In the genomic region with DNA sequence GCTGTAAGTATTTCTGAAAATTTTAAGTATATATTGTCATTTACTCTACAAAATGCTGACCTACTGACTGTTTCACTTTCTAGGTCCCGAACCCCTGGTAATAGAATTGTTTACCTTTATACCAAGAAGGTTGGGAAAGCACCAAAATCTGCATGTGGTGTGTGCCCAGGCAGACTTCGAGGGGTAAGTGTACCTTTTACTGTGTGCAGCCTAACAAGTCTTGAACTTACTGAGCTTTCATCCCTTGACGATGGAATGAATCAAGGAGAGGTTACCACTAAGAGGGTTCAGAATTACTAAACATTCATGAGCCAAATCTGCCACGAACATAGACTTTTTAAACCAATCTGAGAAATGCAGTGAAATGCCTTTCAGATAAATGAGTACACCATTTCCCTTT, we compare ENCODE assay signal across 12 cellular contexts. TPM values are rescaled to one million over a fixed set of nuclear protein-coding genes. Genes with fewer than 3 reads are reported as not detected.
DNase-seq lines count a peak whose midpoint lies in the region; ATAC-seq and TF ChIP-seq lines count a peak whose summit lies in the region.
"Had no signal": no experiment of that assay in that cellular context is flagged by ENCODE, and none has a peak within 500 bp of the region (broad histone marks: within the 10 kb centered on the region; RNA-seq: fewer than 3 reads in every experiment).

No MANE protein-coding gene starts in this region.

- H3K9me3 ChIP-seq in suprapubic skin (no peaks in the 10 kb centered on the region), upper lobe of left lung (no peaks in the 10 kb centered on the region)
- H3K9me3 ChIP-seq: testis had no signal

- H3K4me3 Mint-ChIP-seq in activated CD8-positive, alpha-beta T cell treated with anti-CD3 and anti-CD28 coated beads for 36 hours: peak overlapping the region; percentile 85

- CTCF ChIA-PET in activated CD8-positive, alpha-beta T cell treated with anti-CD3 and anti-CD28 coated beads for 36 hours (lab: Charles Lee): no interaction called here

- H3K27ac Mint-ChIP-seq in activated CD8-positive, alpha-beta T cell treated with anti-CD3 and anti-CD28 coated beads for 36 hours: peak overlapping the region; percentile 97

- WGBS in suprapubic skin: 89% methylated on average over 4 of the region's 4 CpGs
- WGBS in upper lobe of left lung, 2 donors: 89 to 93% methylated on average over 4 of the region's 4 CpGs

- H3K27me3 ChIP-seq in suprapubic skin (no peaks in the 10 kb centered on the region), upper lobe of left lung (no peaks in the 10 kb centered on the region)
- H3K27me3 ChIP-seq: testis had no signal

- no peaks in the 10 kb centered on the region for H3K27me3 Mint-ChIP-seq in activated CD8-positive, alpha-beta T cell treated with anti-CD3 and anti-CD28 coated beads for 36 hours

- H3K4me3 ChIP-seq in iPS-11a (ENCODE audit: low read depth, low read length) (peak overlapping the region; percentile 87), suprapubic skin (peak overlapping the region; percentile 77), upper lobe of left lung (peak overlapping the region in 1 of 4 donors; percentile 74)

- no peak for TF ChIP-seq CTCF in activated CD8-positive, alpha-beta T cell treated with anti-CD3 and anti-CD28 coated beads for 36 hours (IDR thresholded peaks at IDR 0.05)
- TF ChIP-seq CTCF in suprapubic skin (IDR thresholded peaks at IDR 0.05) (no peak), upper lobe of left lung (IDR thresholded peaks at IDR 0.05) (no peak)

- peaks cover 47% of the 10 kb centered on the region for H3K4me1 Mint-ChIP-seq in activated CD8-positive, alpha-beta T cell treated with anti-CD3 and anti-CD28 coated beads for 36 hours (ENCODE audit: low read depth)

- peak; percentile 36 for DNase-seq in stimulated activated CD4-positive, alpha-beta T cell treated with anti-CD3 and anti-CD28 coated beads, Interleukin-15, amount 100 ng/mL, for 24 hours
- no peak for DNase-seq in stimulated activated CD4-positive, alpha-beta T cell treated with anti-CD3 and anti-CD28 coated beads, Interleukin-2, amount 100 ng/mL, for 48 hours
- DNase-seq in activated CD8-positive, alpha-beta T cell treated with anti-CD3 and anti-CD28 coated beads for 36 hours: peak; percentile 21
- DNase-seq in suprapubic skin (ENCODE audit: low spot score in 2 of 2): no peak
- no peak for DNase-seq in upper lobe of left lung
- no peak for DNase-seq in amniotic stem cell (lab: John Stamatoyannopoulos, UW)
- DNase-seq: NCI-H69, testis had no signal

- intact Hi-C loops in activated CD8-positive, alpha-beta T cell treated with anti-CD3 and anti-CD28 coated beads for 36 hours (cut with micrococcal nuclease): no loop called here

- no peak for TF ChIP-seq EP300 in suprapubic skin (IDR thresholded peaks at IDR 0.05)
- TF ChIP-seq EP300 in upper lobe of left lung (IDR thresholded peaks at IDR 0.05): no peak

- POLR2A ChIA-PET in activated CD8-positive, alpha-beta T cell treated with anti-CD3 and anti-CD28 coated beads for 36 hours (lab: Charles Lee): interaction anchor here (0.7 kb wide), 1 partner anchor 24 kb away, joined by 3 read pairs; no protein-coding TSS in a partner anchor

- no peaks in the 10 kb centered on the region for H3K9me3 Mint-ChIP-seq in activated CD8-positive, alpha-beta T cell treated with anti-CD3 and anti-CD28 coated beads for 36 hours

- peaks cover 35% of the 10 kb centered on the region for H3K4me1 ChIP-seq in suprapubic skin
- H3K4me1 ChIP-seq in upper lobe of left lung: peaks cover 20 to 38% (median 29%) of the 10 kb centered on the region in 4 donors
- H3K4me1 ChIP-seq: parathyroid adenoma had no signal

- H3K36me3 Mint-ChIP-seq in activated CD8-positive, alpha-beta T cell treated with anti-CD3 and anti-CD28 coated beads for 36 hours (ENCODE audit: low read depth): peaks cover 72% of the 10 kb centered on the region

- H3K36me3 ChIP-seq in suprapubic skin (peaks cover 51% of the 10 kb centered on the region), upper lobe of left lung (peaks cover 23 to 52% (median 49%) of the 10 kb centered on the region in 4 donors)

- no peak for TF ChIP-seq POLR2A in suprapubic skin (IDR thresholded peaks at IDR 0.05)
- TF ChIP-seq POLR2A in upper lobe of left lung (IDR thresholded peaks at IDR 0.05): no peak

- H3K27ac ChIP-seq in suprapubic skin: no peak overlapping the region
- H3K27ac ChIP-seq in upper lobe of left lung: no peak overlapping the region
- H3K27ac ChIP-seq: parathyroid adenoma, testis had no signal

- ATAC-seq in activated CD8-positive, alpha-beta T cell treated with anti-CD3 and anti-CD28 coated beads for 36 hours: no peak
- ATAC-seq in upper lobe of left lung (ENCODE audit: low FRiP score in 2 of 2) (no peak), GM18511 (IDR thresholded peaks at IDR 0.05; ENCODE audit: unreplicated experiment) (no peak)
- ATAC-seq: esophagus mucosa had no signal

RNA-seq across cellular contexts. Expression of gene RPL34, which starts 1.6 kb away (rescaled TPM):
- total RNA-seq in activated CD8-positive, alpha-beta T cell treated with anti-CD3 and anti-CD28 coated beads for 36 hours: 1,000 to 10,000 TPM; 1,848 to 1,919 TPM
- 1,000 to 10,000 TPM in 2 of 4 donors, 100 to 1,000 TPM in 2; 704 to 1,066 (median 979) TPM for total RNA-seq in suprapubic skin
- total RNA-seq in upper lobe of left lung: 1,000 to 10,000 TPM in 1 of 6 donors, 100 to 1,000 TPM in 5; 181 to 1,016 (median 526) TPM

RNA-seq across cellular contexts. Expression of gene OSTC, which starts 28.4 kb away (rescaled TPM):
- 10 to 100 TPM; 75.7 to 80.0 TPM for total RNA-seq in activated CD8-positive, alpha-beta T cell treated with anti-CD3 and anti-CD28 coated beads for 36 hours
- total RNA-seq in suprapubic skin: 10 to 100 TPM; 23.7 to 60.2 (median 39.4) TPM
- 10 to 100 TPM in 5 of 6 donors, 1 to 10 TPM in 1; 7.5 to 77.2 (median 51.3) TPM for total RNA-seq in upper lobe of left lung

Comparison
In these comparisons a context has a peak if more than half of its experiments do, and no peak if none do; other contexts are left out.
1. DNase-seq: peak in stimulated activated CD4-positive, alpha-beta T cell treated with anti-CD3 and anti-CD28 coated beads, Interleukin-15, amount 100 ng/mL, for 24 hours (single experiment) and activated CD8-positive, alpha-beta T cell treated with anti-CD3 and anti-CD28 coated beads for 36 hours (single experiment); none in stimulated activated CD4-positive, alpha-beta T cell treated with anti-CD3 and anti-CD28 coated beads, Interleukin-2, amount 100 ng/mL, for 48 hours (0 of 2), suprapubic skin (0 of 2), upper lobe of left lung (0 of 2) and amniotic stem cell (single experiment).